1 cellular context compared by ENCODE assay signal in the genomic region with DNA sequence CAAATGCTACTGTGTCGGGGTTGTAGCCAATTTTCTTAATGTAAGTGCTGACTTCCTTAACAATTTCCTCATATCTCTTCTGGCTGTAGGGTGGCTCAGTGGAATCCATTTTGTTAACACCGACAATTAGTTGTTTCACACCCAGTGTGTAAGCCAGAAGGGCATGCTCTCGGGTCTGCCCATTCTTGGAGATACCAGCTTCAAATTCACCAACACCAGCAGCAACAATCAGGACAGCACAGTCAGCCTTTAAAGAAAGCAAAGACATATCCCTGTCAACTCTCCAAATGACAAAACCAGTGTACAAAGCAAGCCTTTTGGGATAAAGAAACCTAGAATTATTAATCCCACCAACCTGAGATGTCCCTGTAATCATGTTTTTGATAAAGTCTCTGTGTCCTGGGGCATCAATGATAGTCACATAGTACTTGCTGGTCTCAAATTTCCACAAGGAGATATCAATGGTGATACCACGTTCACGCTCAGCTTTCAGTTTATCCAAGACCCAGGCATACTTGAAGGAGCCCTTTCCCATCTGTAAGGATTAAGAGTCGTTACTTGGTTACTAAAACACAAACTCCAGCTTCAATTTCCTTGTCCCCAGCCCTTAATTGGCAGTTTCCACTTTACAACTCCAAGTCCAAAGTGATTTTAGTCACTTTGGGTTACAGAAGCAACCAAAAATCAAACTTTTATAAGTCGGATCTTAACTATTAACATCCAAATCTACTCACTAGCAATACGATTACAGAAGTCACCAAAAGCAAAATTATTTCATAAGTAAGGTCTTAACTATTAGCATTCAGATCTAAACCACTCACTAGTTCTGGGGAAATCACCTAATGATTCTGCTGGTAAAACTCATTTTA.
TF ChIP-seq lines count a peak whose summit lies in the region.

No MANE protein-coding gene starts in this region.

TF ChIP-seq in WTC11, 78 proteins besides CTCF, POLR2A, EP300 and RAD21:
- TF ChIP-seq NFATC4 (CRISPR knock-in tag; IDR thresholded peaks at IDR 0.05) = peak; percentile 94
- TF ChIP-seq ZNF416 (CRISPR knock-in tag; IDR thresholded peaks at IDR 0.05) = peak; percentile 66; the same call in 1 of the 2 replicates
- TF ChIP-seq, protein P1, sequence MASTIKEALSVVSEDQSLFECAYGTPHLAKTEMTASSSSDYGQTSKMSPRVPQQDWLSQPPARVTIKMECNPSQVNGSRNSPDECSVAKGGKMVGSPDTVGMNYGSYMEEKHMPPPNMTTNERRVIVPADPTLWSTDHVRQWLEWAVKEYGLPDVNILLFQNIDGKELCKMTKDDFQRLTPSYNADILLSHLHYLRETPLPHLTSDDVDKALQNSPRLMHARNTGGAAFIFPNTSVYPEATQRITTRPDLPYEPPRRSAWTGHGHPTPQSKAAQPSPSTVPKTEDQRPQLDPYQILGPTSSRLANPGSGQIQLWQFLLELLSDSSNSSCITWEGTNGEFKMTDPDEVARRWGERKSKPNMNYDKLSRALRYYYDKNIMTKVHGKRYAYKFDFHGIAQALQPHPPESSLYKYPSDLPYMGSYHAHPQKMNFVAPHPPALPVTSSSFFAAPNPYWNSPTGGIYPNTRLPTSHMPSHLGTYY (CRISPR knock-in tag; IDR thresholded peaks at IDR 0.05) = peak; percentile 87
- TF ChIP-seq EMX1 (CRISPR knock-in tag; IDR thresholded peaks at IDR 0.05) = peak; percentile 94
- peak; percentile 95 for TF ChIP-seq ZNF671 (CRISPR knock-in tag; IDR thresholded peaks at IDR 0.05)
- TF ChIP-seq RORB (CRISPR knock-in tag; IDR thresholded peaks at IDR 0.05) = 0 out of 2 replicates have a peak, but pooled peaks have one; percentile 21
- TF ChIP-seq ZNF425 (CRISPR knock-in tag; conservative IDR thresholded peaks at IDR 0.05) = peak; percentile 95
- peak; percentile 91; the same call in 1 of the 2 replicates for TF ChIP-seq ZNF532 (CRISPR knock-in tag; IDR thresholded peaks at IDR 0.05; ENCODE audit: borderline replicate concordance)
- peak; percentile 91 for TF ChIP-seq PRRX2 (CRISPR knock-in tag; IDR thresholded peaks at IDR 0.05)
- 0 out of 2 replicates have a peak, but pooled peaks have one; percentile 60 for TF ChIP-seq ZMAT4 (CRISPR knock-in tag; IDR thresholded peaks at IDR 0.05)
- peak; percentile 72; the same call in 1 of the 2 replicates for TF ChIP-seq AR (CRISPR knock-in tag; IDR thresholded peaks at IDR 0.05)
